ENCODE assay signal across 10 cellular contexts in the genomic region with DNA sequence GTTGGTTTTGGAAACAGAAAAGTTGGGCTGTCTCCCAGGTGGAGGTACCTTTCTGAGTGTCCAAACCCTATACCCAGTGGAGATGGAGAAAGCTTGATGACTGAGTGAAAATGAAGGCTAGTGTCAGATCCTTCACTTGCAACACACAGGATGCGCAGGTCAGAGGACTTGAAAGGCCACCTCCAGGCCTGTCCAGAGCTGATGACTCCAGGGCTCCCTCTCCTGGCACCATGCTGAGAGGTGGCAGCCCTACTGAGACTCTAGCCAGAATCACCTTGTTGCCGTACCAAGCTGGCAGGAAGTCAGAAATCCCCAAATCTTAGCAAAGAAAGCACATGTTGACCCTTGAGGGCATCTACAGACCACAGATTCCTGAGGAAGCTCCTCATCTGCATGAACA. TPM values are rescaled to one million over a fixed set of nuclear protein-coding genes. Genes with fewer than 3 reads are reported as not detected.
DNase-seq lines count a peak whose midpoint lies in the region; ATAC-seq and TF ChIP-seq lines count a peak whose summit lies in the region.
"Had no signal": no experiment of that assay in that cellular context is flagged by ENCODE, and none has a peak within 500 bp of the region (broad histone marks: within the 10 kb centered on the region; RNA-seq: fewer than 3 reads in every experiment).

No MANE protein-coding gene starts in this region.

- POLR2A ChIA-PET in AG04450 (lab: Yijun Ruan, JAX) = no interaction called here

- no peak for DNase-seq in AG04450 (ENCODE audit: low read depth, low spot score)
- peak; percentile 50 for DNase-seq in GM12865 (ENCODE audit: low read depth)
- DNase-seq in SKM-1 treated with dmso at 0.1 percent for 144 hours (lab: John Stamatoyannopoulos, UW; ENCODE audit: unreplicated experiment) = peak; percentile 51
- peak; percentile 49 for DNase-seq in glutamatergic neuron
- no peak for DNase-seq in NCI-H1417 treated with DMSO at 0.1 percent for 48 hours (lab: John Stamatoyannopoulos, UW)

- TF ChIP-seq CTCF in AG04450 (IDR thresholded peaks at IDR 0.05; ENCODE audit: low read depth, low read length) (peak; percentile 39), GM12865 (IDR thresholded peaks at IDR 0.05; ENCODE audit: insufficient read depth, low read depth, low read length, missing control alignments) (peak; percentile 54), glutamatergic neuron (IDR thresholded peaks at IDR 0.05; ENCODE audit: partially characterized antibody, unreplicated experiment) (no peak)

- H3K27me3 Mint-ChIP-seq in glutamatergic neuron (ENCODE audit: unreplicated experiment) = peaks cover 22% of the 10 kb centered on the region

- peaks cover 5% of the 10 kb centered on the region for H3K9me3 Mint-ChIP-seq in glutamatergic neuron (ENCODE audit: unreplicated experiment)

- H3K4me1 Mint-ChIP-seq in glutamatergic neuron (ENCODE audit: low read depth, unreplicated experiment) = peaks cover 2% of the 10 kb centered on the region

- H3K36me3 Mint-ChIP-seq in glutamatergic neuron (ENCODE audit: unreplicated experiment) = peaks cover 10% of the 10 kb centered on the region

- H3K9me3 ChIP-seq in AG04450 (ENCODE audit: control insufficient read depth, insufficient read depth, low read length) = no peaks in the 10 kb centered on the region
- H3K9me3 ChIP-seq: HAP-1 had no signal

- CTCF ChIA-PET in AG04450 (lab: Charles Lee) = interaction anchor here (0.5 to 8.8 kb wide), 10 partner anchors 9 to 128 kb away, joined by 3 to 76 read pairs (median 11); partner anchors contain the start of gene DMBX1

- no peak overlapping the region for H3K4me3 Mint-ChIP-seq in glutamatergic neuron (ENCODE audit: unreplicated experiment)

- H3K27ac ChIP-seq in AG04450 (ENCODE audit: low read depth, low read length) = no peak overlapping the region

- peaks cover 50% of the 10 kb centered on the region for H3K27me3 ChIP-seq in AG04450 (ENCODE audit: control insufficient read depth, insufficient read depth, low read length)

- no peak overlapping the region for H3K4me3 ChIP-seq in AG04450 (ENCODE audit: low read depth, low read length)
- no peak overlapping the region for H3K4me3 ChIP-seq in GM12865 (ENCODE audit: low read depth, low read length)
- H3K4me3 ChIP-seq: HAP-1 had no signal

- no peak for ATAC-seq in HG02885 (IDR thresholded peaks at IDR 0.05; ENCODE audit: poor library complexity, unreplicated experiment)
- no peak for ATAC-seq in HG03196 (IDR thresholded peaks at IDR 0.05; ENCODE audit: unreplicated experiment)
- ATAC-seq in GM21737 (IDR thresholded peaks at IDR 0.05; ENCODE audit: unreplicated experiment) = no peak

- H3K27ac Mint-ChIP-seq in glutamatergic neuron (ENCODE audit: unreplicated experiment) = no peak overlapping the region

RNA-seq across cellular contexts. Expression of gene KNCN, which starts 16.4 kb away (rescaled TPM):
- not detected in 2 replicates for polyA plus RNA-seq in AG04450 (2011; rRNA removed)
- not detected in 2 replicates for polyA minus RNA-seq in AG04450 (2011; rRNA and poly(A)+ RNA removed)
- total RNA-seq in glutamatergic neuron (ENCODE audit: unreplicated experiment) = not detected
- total RNA-seq: urinary bladder had no signal
- polyA plus RNA-seq: urinary bladder had no signal

RNA-seq across cellular contexts. Expression of gene DMBX1, which starts 45.4 kb away (rescaled TPM):
- polyA plus RNA-seq in AG04450 (2011; rRNA removed) = not detected in 2 replicates
- polyA minus RNA-seq in AG04450 (2011; rRNA and poly(A)+ RNA removed) = not detected in 2 replicates
- not detected for total RNA-seq in glutamatergic neuron (ENCODE audit: unreplicated experiment)
- total RNA-seq: urinary bladder had no signal
- polyA plus RNA-seq: urinary bladder had no signal

Comparison
In these comparisons a context has a peak if more than half of its experiments do, and no peak if none do; other contexts are left out.
1. DNase-seq: peak in GM12865 (single experiment), SKM-1 treated with dmso at 0.1 percent for 144 hours (single experiment) and glutamatergic neuron (single experiment); none in AG04450 (single experiment) and NCI-H1417 treated with DMSO at 0.1 percent for 48 hours (single experiment).